8 cellular contexts compared by ENCODE assay signal in the genomic region with DNA sequence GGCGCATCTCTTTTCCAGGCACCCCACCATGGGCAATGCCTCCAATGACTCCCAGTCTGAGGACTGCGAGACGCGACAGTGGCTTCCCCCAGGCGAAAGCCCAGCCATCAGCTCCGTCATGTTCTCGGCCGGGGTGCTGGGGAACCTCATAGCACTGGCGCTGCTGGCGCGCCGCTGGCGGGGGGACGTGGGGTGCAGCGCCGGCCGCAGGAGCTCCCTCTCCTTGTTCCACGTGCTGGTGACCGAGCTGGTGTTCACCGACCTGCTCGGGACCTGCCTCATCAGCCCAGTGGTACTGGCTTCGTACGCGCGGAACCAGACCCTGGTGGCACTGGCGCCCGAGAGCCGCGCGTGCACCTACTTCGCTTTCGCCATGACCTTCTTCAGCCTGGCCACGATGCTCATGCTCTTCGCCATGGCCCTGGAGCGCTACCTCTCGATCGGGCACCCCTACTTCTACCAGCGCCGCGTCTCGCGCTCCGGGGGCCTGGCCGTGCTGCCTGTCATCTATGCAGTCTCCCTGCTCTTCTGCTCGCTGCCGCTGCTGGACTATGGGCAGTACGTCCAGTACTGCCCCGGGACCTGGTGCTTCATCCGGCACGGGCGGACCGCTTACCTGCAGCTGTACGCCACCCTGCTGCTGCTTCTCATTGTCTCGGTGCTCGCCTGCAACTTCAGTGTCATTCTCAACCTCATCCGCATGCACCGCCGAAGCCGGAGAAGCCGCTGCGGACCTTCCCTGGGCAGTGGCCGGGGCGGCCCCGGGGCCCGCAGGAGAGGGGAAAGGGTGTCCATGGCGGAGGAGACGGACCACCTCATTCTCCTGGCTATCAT. TPM values are rescaled to one million over a fixed set of nuclear protein-coding genes. Genes with fewer than 3 reads are reported as not detected.
DNase-seq lines count a peak whose midpoint lies in the region; ATAC-seq and TF ChIP-seq lines count a peak whose summit lies in the region.

No MANE protein-coding gene starts in this region.

- H3K9me3 Mint-ChIP-seq in activated naive CD8-positive, alpha-beta T cell (ENCODE audit: low read depth) = no peaks in the 10 kb centered on the region

- H3K36me3 ChIP-seq in hepatocyte (replicated peaks; ENCODE audit: insufficient read depth, low read depth) (no peaks in the 10 kb centered on the region), gastrocnemius medialis (no peaks in the 10 kb centered on the region)

- H3K9me3 ChIP-seq in hepatocyte (ENCODE audit: low read depth) (no peaks in the 10 kb centered on the region), gastrocnemius medialis (no peaks in the 10 kb centered on the region)

- H2AFZ ChIP-seq in hepatocyte = peak overlapping the region; percentile 55

- peak overlapping the region; percentile 98 for H3K27ac Mint-ChIP-seq in activated naive CD8-positive, alpha-beta T cell

- TF ChIP-seq CTCF in hepatocyte (IDR thresholded peaks at IDR 0.05; ENCODE audit: poor library complexity) (no peak), gastrocnemius medialis (IDR thresholded peaks at IDR 0.05 in 4 of 5, conservative IDR thresholded peaks at IDR 0.05 in 1 of 5) (no peak)

- in situ Hi-C loops in gastrocnemius medialis (cut with MboI; ENCODE audit: low sequenced_read_pairs in 4 of 4) = no loop called here

- peaks cover 90% of the 10 kb centered on the region for H3K4me1 Mint-ChIP-seq in activated naive CD8-positive, alpha-beta T cell (ENCODE audit: low read depth)

- H3K36me3 Mint-ChIP-seq in activated naive CD8-positive, alpha-beta T cell = peaks cover 11% of the 10 kb centered on the region

- H3K79me2 ChIP-seq in hepatocyte = peaks cover 2% of the 10 kb centered on the region

- 2% methylated on average over 67 of the region's 67 CpGs for WGBS in hepatocyte (ENCODE audit: low lambda C conversion rate, missing lambda C conversion rate)

- peaks cover 8% of the 10 kb centered on the region for H3K4me1 ChIP-seq in hepatocyte (ENCODE audit: insufficient read depth)
- peaks cover 6 to 15% of the 10 kb centered on the region in 2 donors for H3K4me1 ChIP-seq in gastrocnemius medialis

- H3K27me3 ChIP-seq in hepatocyte (peaks cover 20% of the 10 kb centered on the region), gastrocnemius medialis (peaks cover 9 to 21% (median 21%) of the 10 kb centered on the region in 3 donors)

- intact Hi-C loops in gastrocnemius medialis (cut with DNase I; ENCODE audit: low total_unique reads) = no loop called here

- H4K20me1 ChIP-seq in hepatocyte (ENCODE audit: insufficient read depth, poor library complexity, severe bottlenecking) = no peaks in the 10 kb centered on the region

- no peaks in the 10 kb centered on the region for H3K27me3 Mint-ChIP-seq in activated naive CD8-positive, alpha-beta T cell

- H3K4me3 Mint-ChIP-seq in activated naive CD8-positive, alpha-beta T cell = peak overlapping the region; percentile 99

- TF ChIP-seq POLR2A in gastrocnemius medialis (IDR thresholded peaks at IDR 0.05) = no peak

- H3K4me3 ChIP-seq in hepatocyte = peak overlapping the region; percentile 52
- H3K4me3 ChIP-seq in gastrocnemius medialis = peak overlapping the region; percentile 41 to 57 (median 54)

- peak; percentile 23 for ATAC-seq in GM21447 (IDR thresholded peaks at IDR 0.05; ENCODE audit: unreplicated experiment)
- peak; percentile 4 to 8 for ATAC-seq in gastrocnemius medialis
- no peak for ATAC-seq in GM18511 (IDR thresholded peaks at IDR 0.05; ENCODE audit: unreplicated experiment)

- no peaks in the 10 kb centered on the region for H3K9me2 ChIP-seq in hepatocyte (replicated peaks; ENCODE audit: insufficient read depth)

- peak; percentile 29 for DNase-seq in AG08395 (ENCODE audit: low spot score)
- DNase-seq in RPMI7951 (ENCODE audit: low read depth) = peak; percentile 10
- DNase-seq in hepatocyte (ENCODE audit: low spot score) = peak; percentile 30
- no peak for DNase-seq in gastrocnemius medialis
- no peak for DNase-seq in GF-D8 (lab: John Stamatoyannopoulos, UW)

- H3K27ac ChIP-seq in hepatocyte = no peak overlapping the region
- no peak overlapping the region for H3K27ac ChIP-seq in gastrocnemius medialis

- H3K4me2 ChIP-seq in hepatocyte = peak overlapping the region; percentile 96

RNA-seq across cellular contexts. Expression of a gene that starts 0.6 kb away (rescaled TPM):
- total RNA-seq in RPMI7951 (2014; rRNA removed; shearing (Covaris generic)) = 0.78 and 1.6 TPM in 2 replicates
- total RNA-seq in hepatocyte (18.5 and 18.7 TPM in 2 replicates), gastrocnemius medialis (under 1 TPM in 2 of 4 donors, not detected in 2; 0.25 to 0.78 TPM)
- polyA plus RNA-seq in hepatocyte = 43.0 and 49.3 TPM in 2 replicates

RNA-seq across cellular contexts. Expression of a gene that starts 47.2 kb away (rescaled TPM):
- total RNA-seq in RPMI7951 (2014; rRNA removed; shearing (Covaris generic)) = not detected in 2 replicates
- 2.5 and 3.1 TPM in 2 replicates for total RNA-seq in hepatocyte
- polyA plus RNA-seq in hepatocyte = 2.2 and 3.5 TPM in 2 replicates
- total RNA-seq in gastrocnemius medialis = under 1 TPM in 2 of 4 donors, not detected in 2; 0.25 to 0.84 TPM

Comparison
In these comparisons a context has a peak if more than half of its experiments do, and no peak if none do; other contexts are left out.
1. DNase-seq: peak in AG08395 (single experiment), RPMI7951 (single experiment) and hepatocyte (single experiment); none in gastrocnemius medialis (0 of 2) and GF-D8 (single experiment).